Comparison of ENCODE assay signal across 8 cellular contexts in the genomic region with DNA sequence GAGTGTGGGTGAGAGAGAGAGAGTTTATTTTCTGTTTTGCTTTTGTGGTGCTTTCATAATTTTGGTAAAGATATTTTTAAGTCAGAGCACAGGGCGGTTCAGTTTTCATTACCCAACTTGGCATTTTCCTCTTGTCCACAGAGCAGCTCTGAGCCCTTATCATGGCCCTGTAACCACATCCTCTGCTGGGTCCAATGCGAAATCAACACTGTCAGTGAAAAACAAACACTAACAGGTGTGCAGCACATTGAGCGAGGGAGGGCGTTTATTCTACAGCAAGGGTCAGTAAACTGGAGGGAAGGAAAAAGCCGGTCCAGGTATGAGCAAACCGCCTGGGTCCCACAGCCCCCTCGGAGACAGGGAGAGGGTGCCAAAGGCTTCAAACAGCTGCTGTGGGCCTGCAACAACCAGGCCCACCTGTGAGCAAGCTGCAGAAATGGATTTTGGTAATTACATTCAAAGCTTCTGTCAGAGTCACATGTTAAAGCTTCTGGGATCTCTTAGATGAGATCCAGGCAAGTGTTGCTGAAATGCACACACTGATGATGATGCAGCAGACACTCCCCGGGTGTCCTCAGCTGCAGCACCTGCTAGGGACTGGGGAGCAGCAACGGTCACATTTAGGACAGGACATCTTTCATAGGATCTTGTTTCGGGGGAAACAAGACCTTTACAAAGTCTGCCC.
DNase-seq lines count a peak whose midpoint lies in the region; ATAC-seq and TF ChIP-seq lines count a peak whose summit lies in the region.

No MANE protein-coding gene starts in this region.

- TF ChIP-seq POLR2A in esophagus muscularis mucosa (IDR thresholded peaks at IDR 0.05; ENCODE audit: low read depth): no peak

- H3K9me3 Mint-ChIP-seq in HFFc6: no peaks in the 10 kb centered on the region

- H3K27me3 ChIP-seq in OCI-LY1 (ENCODE audit: insufficient read depth, low read length) (no peaks in the 10 kb centered on the region), esophagus muscularis mucosa (no peaks in the 10 kb centered on the region)

- no peaks in the 10 kb centered on the region for H3K36me3 Mint-ChIP-seq in HFFc6 (ENCODE audit: low read depth)

- no peaks in the 10 kb centered on the region for H4K20me1 ChIP-seq in OCI-LY1 (ENCODE audit: insufficient read depth, low read length)

- CTCF ChIA-PET in RWPE1 (lab: Yijun Ruan, JAX): interaction anchor here (0.6 kb wide), 1 partner anchor 224 kb away, joined by 3 read pairs; no protein-coding TSS in a partner anchor

- H3K4me2 ChIP-seq in OCI-LY1 (ENCODE audit: low read length): peak overlapping the region; percentile 38; the same call in 1 of the 2 replicates

- POLR2A ChIA-PET in RWPE1 (lab: Yijun Ruan, JAX; ENCODE audit: low non-redundant PET): no interaction called here

- H3K9me2 ChIP-seq in OCI-LY1 (ENCODE audit: low read depth, low read length): no peaks in the 10 kb centered on the region

- H3K4me3 ChIP-seq in OCI-LY1 (ENCODE audit: low read depth, low read length, poor library complexity, severe bottlenecking): peak overlapping the region; percentile 17
- no peak overlapping the region for H3K4me3 ChIP-seq in esophagus muscularis mucosa

- no peak for TF ChIP-seq CTCF in OCI-LY1 (IDR thresholded peaks at IDR 0.05; ENCODE audit: low read length)
- TF ChIP-seq CTCF in esophagus muscularis mucosa (IDR thresholded peaks at IDR 0.05): no peak
- TF ChIP-seq CTCF in RWPE1 (conservative IDR thresholded peaks at IDR 0.05; ENCODE audit: low read depth): no peak
- no peak for TF ChIP-seq CTCF in HFFc6 (IDR thresholded peaks at IDR 0.05)

- peak overlapping the region; percentile 79 for H3K27ac ChIP-seq in OCI-LY1 (ENCODE audit: low read depth, low read length, poor library complexity, severe bottlenecking)
- no peak overlapping the region for H3K27ac ChIP-seq in esophagus muscularis mucosa (replicated peaks in 1 of 4)
- H3K27ac ChIP-seq in RWPE1: no peak overlapping the region

- no peaks in the 10 kb centered on the region for H3F3A ChIP-seq in OCI-LY1 (ENCODE audit: insufficient read depth, low read length)

- peaks cover 19% of the 10 kb centered on the region; the same call in 1 of the 2 replicates for H3K27me3 Mint-ChIP-seq in HFFc6 (ENCODE audit: insufficient read depth)

- H3K9ac ChIP-seq in OCI-LY1 (ENCODE audit: low read length): peak overlapping the region; percentile 15; the same call in 1 of the 2 replicates

- H3K4me1 Mint-ChIP-seq in HFFc6 (ENCODE audit: low read depth): peaks cover 12% of the 10 kb centered on the region

- H3K79me2 ChIP-seq in OCI-LY1 (ENCODE audit: insufficient read depth, low read length): no peaks in the 10 kb centered on the region

- no peak for TF ChIP-seq EP300 in esophagus muscularis mucosa (IDR thresholded peaks at IDR 0.05)

- intact Hi-C loops in esophagus muscularis mucosa (cut with DNase I): no loop called here

- DNase-seq in COLO668 (lab: John Stamatoyannopoulos, UW; ENCODE audit: unreplicated experiment): peak; percentile 86
- peak; percentile 89 for DNase-seq in esophagus muscularis mucosa (ENCODE audit: extremely low spot score)
- no peak for DNase-seq in RWPE1 (ENCODE audit: low spot score)
- no peak for DNase-seq in 8988T
- DNase-seq in HFFc6: no peak

- H3K36me3 ChIP-seq in OCI-LY1 (ENCODE audit: insufficient read depth, low read length): no peaks in the 10 kb centered on the region
- no peaks in the 10 kb centered on the region for H3K36me3 ChIP-seq in esophagus muscularis mucosa

- H3K9me3 ChIP-seq in OCI-LY1 (ENCODE audit: low read length) (no peaks in the 10 kb centered on the region), esophagus muscularis mucosa (no peaks in the 10 kb centered on the region)

- 62% methylated on average over 8 of the region's 10 CpGs for whole genome bisulfite sequencing in esophagus muscularis mucosa

- ATAC-seq in GM19397 (IDR thresholded peaks at IDR 0.05; ENCODE audit: unreplicated experiment): peak; percentile 89
- peak; percentile 89 for ATAC-seq in HG03378 (IDR thresholded peaks at IDR 0.05; ENCODE audit: unreplicated experiment)

- H2AFZ ChIP-seq in OCI-LY1 (ENCODE audit: low read length): no peak overlapping the region

- H3K4me3 Mint-ChIP-seq in HFFc6: no peak overlapping the region

- peaks cover 20% of the 10 kb centered on the region for H3K4me1 ChIP-seq in OCI-LY1 (ENCODE audit: insufficient read depth, low read length, severe bottlenecking)
- peaks cover 0 to 34% (median 26%) of the 10 kb centered on the region in 4 donors for H3K4me1 ChIP-seq in esophagus muscularis mucosa

- H3K27ac Mint-ChIP-seq in HFFc6: no peak overlapping the region

Comparison
In these comparisons a context has a peak if more than half of its experiments do, and no peak if none do; other contexts are left out.
1. DNase-seq: peak in COLO668 (single experiment) and esophagus muscularis mucosa (single experiment); none in RWPE1 (single experiment), 8988T (single experiment) and HFFc6 (single experiment).